In the genomic region with DNA sequence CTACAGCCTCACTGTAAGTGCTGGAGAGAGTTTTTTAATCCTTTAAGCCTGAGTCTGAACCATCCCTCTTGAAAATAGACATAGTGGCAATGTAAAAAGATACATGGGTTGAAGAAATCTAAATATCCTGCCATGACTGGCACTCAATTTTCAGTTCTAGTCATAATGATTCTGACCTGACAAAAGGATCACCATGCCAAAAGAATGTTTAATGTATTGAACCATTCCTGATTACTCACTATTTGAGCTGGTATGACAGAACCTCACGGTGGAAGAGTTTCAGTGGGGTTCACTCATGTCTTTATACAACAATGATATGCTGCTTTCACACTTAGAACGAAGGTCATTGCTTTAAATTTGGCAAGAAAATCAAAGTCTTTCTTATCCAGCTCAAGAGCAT, we compare ENCODE assay signal across 12 cellular contexts.
DNase-seq lines count a peak whose midpoint lies in the region; ATAC-seq, FAIRE-seq and TF ChIP-seq lines count a peak whose summit lies in the region.
"Had no signal": no experiment of that assay in that cellular context is flagged by ENCODE, and none has a peak within 500 bp of the region (broad histone marks: within the 10 kb centered on the region; RNA-seq: fewer than 3 reads in every experiment).

No MANE protein-coding gene starts in this region.

- TF ChIP-seq CTCF in right lobe of liver (IDR thresholded peaks at IDR 0.05) (no peak), HepG2 (CRISPR knock-in tag; IDR thresholded peaks at IDR 0.05) (no peak)
- TF ChIP-seq CTCF in activated CD8-positive, alpha-beta T cell treated with anti-CD3 and anti-CD28 coated beads for 36 hours (IDR thresholded peaks at IDR 0.05): no peak

- peak overlapping the region; percentile 93 for H3K27ac Mint-ChIP-seq in activated CD8-positive, alpha-beta T cell treated with anti-CD3 and anti-CD28 coated beads for 36 hours
- H3K27ac Mint-ChIP-seq in memory B cell: peak overlapping the region; percentile 76

- TF ChIP-seq POLR2A in right lobe of liver (IDR thresholded peaks at IDR 0.05) (no peak), HepG2 (IDR thresholded peaks at IDR 0.05; ENCODE audit: insufficient read depth in 1 of 2, low read depth in 2 of 2, low read length in 2 of 2) (no peak)

- H4K20me1 ChIP-seq in HepG2 (ENCODE audit: insufficient read depth, low read length): no peaks in the 10 kb centered on the region

- peaks cover 0 to 25% (median 11%) of the 10 kb centered on the region in 4 donors for H3K4me1 ChIP-seq in right lobe of liver
- peaks cover 19% of the 10 kb centered on the region for H3K4me1 ChIP-seq in HepG2 (ENCODE audit: insufficient read depth, low read length)

- TF ChIP-seq RAD21 in HepG2 (CRISPR knock-in tag; IDR thresholded peaks at IDR 0.05): no peak

- intact Hi-C loops in right lobe of liver (cut with DNase I): no loop called here
- intact Hi-C loops in HepG2 (cut with micrococcal nuclease; ENCODE audit: unreplicated experiment): no loop called here
- intact Hi-C loops in activated CD8-positive, alpha-beta T cell treated with anti-CD3 and anti-CD28 coated beads for 36 hours (cut with micrococcal nuclease): loop anchor here (2.0 to 5.0 kb wide), 3 partner anchors 33 to 159 kb away; no protein-coding TSS in a partner anchor

- peak; percentile 47 to 76 (median 60) for ATAC-seq in right lobe of liver
- ATAC-seq in HepG2: no peak
- peak; percentile 34 for ATAC-seq in activated CD8-positive, alpha-beta T cell treated with anti-CD3 and anti-CD28 coated beads for 36 hours
- ATAC-seq in memory B cell (ENCODE audit: low read depth): no peak

- H3K79me2 ChIP-seq in HepG2 (ENCODE audit: insufficient read depth, low read length): no peaks in the 10 kb centered on the region

- no peak overlapping the region for H3K9ac ChIP-seq in HepG2 (ENCODE audit: insufficient read depth, low read depth, low read length)

- peaks cover 33% of the 10 kb centered on the region for H3K36me3 Mint-ChIP-seq in activated CD8-positive, alpha-beta T cell treated with anti-CD3 and anti-CD28 coated beads for 36 hours (ENCODE audit: low read depth)
- peaks cover 2% of the 10 kb centered on the region for H3K36me3 Mint-ChIP-seq in memory B cell

- H3K9me3 Mint-ChIP-seq in activated CD8-positive, alpha-beta T cell treated with anti-CD3 and anti-CD28 coated beads for 36 hours: no peaks in the 10 kb centered on the region
- H3K9me3 Mint-ChIP-seq in memory B cell: no peaks in the 10 kb centered on the region

- in situ Hi-C loops in HepG2 (cut with HindIII; ENCODE audit: extremely low pct_ligation_motif_present, low pct_unique_long_range_greater_than_20kb): no loop called here
- in situ Hi-C loops in G401 (cut with HindIII; ENCODE audit: low sequenced_read_pairs): no loop called here

- no peak for DNase-seq in right lobe of liver
- no peak for DNase-seq in HepG2 (ENCODE audit: low spot score)
- DNase-seq in activated CD8-positive, alpha-beta T cell treated with anti-CD3 and anti-CD28 coated beads for 36 hours: peak; percentile 37
- no peak for DNase-seq in memory B cell (ENCODE audit: low spot score in 2 of 2)
- no peak for DNase-seq in activated effector memory CD4-positive, alpha-beta T cell treated with anti-CD3 and anti-CD28 coated beads, Interleukin-2, amount 50 U/mL, for 16 hours
- no peak for DNase-seq in G401 (ENCODE audit: low spot score)
- DNase-seq in DMS114 treated with DMSO at 0.1 percent for 48 hours (lab: John Stamatoyannopoulos, UW; ENCODE audit: unreplicated experiment): no peak
- DNase-seq in OCI-M2 (lab: John Stamatoyannopoulos, UW; ENCODE audit: unreplicated experiment): no peak
- DNase-seq: BE2C, NCI-H1048 had no signal

- H3K27me3 Mint-ChIP-seq in activated CD8-positive, alpha-beta T cell treated with anti-CD3 and anti-CD28 coated beads for 36 hours: no peaks in the 10 kb centered on the region
- H3K27me3 Mint-ChIP-seq in memory B cell: no peaks in the 10 kb centered on the region

- CTCF ChIA-PET in HepG2 (lab: Yijun Ruan, JAX; ENCODE audit: low intra/inter-chr PET ratio, low total read pairs): no interaction called here
- CTCF ChIA-PET in activated CD8-positive, alpha-beta T cell treated with anti-CD3 and anti-CD28 coated beads for 36 hours (lab: Charles Lee): interaction anchor here (1.7 to 2.8 kb wide), 2 partner anchors 31 to 159 kb away, joined by 4 to 10 read pairs; no protein-coding TSS in a partner anchor

- POLR2A ChIA-PET in HepG2 (lab: Yijun Ruan, JAX): no interaction called here
- POLR2A ChIA-PET in activated CD8-positive, alpha-beta T cell treated with anti-CD3 and anti-CD28 coated beads for 36 hours (lab: Charles Lee): interaction anchor here (1.2 to 3.8 kb wide), 6 partner anchors 9 to 62 kb away, joined by 3 to 15 read pairs (median 6); no protein-coding TSS in a partner anchor

- H3K27ac ChIP-seq in right lobe of liver (peak overlapping the region in 1 of 3 donors; percentile 2), HepG2 (ENCODE audit: extremely low read length, insufficient read depth, low read length) (no peak overlapping the region)

- H3K4me3 Mint-ChIP-seq in activated CD8-positive, alpha-beta T cell treated with anti-CD3 and anti-CD28 coated beads for 36 hours: peak overlapping the region; percentile 19
- no peak overlapping the region for H3K4me3 Mint-ChIP-seq in memory B cell

- H3K36me3 ChIP-seq in right lobe of liver (no peaks in the 10 kb centered on the region), HepG2 (replicated peaks in 1 of 2; ENCODE audit: control insufficient read depth in 1 of 2, insufficient read depth in 2 of 2, low read length in 2 of 2) (no peaks in the 10 kb centered on the region)
- H3K36me3 ChIP-seq: BE2C had no signal

- TF ChIP-seq EP300 in HepG2 (IDR thresholded peaks at IDR 0.05; ENCODE audit: low read depth in 2 of 2, low read length in 2 of 2): no peak
- no peak for TF ChIP-seq EP300 in HepG2 (CRISPR knock-in tag; IDR thresholded peaks at IDR 0.05; ENCODE audit: borderline replicate concordance)

- H3K4me2 ChIP-seq in HepG2 (ENCODE audit: low read depth, low read length): no peak overlapping the region

- no TSS peak for BruUV-seq in HepG2 (replicated peaks; lab: Mats Ljungman, UMichigan)

- no peak for FAIRE-seq in HepG2 (lab: Jason Lieb, UNC)
- FAIRE-seq: TTC549, urothelium cell line had no signal

- 11% methylated on average over 2 of the region's 2 CpGs for WGBS in right lobe of liver (ENCODE audit: insufficient coverage, low coverage, low lambda C conversion rate, missing lambda C conversion rate)
- WGBS in HepG2 (ENCODE audit: low lambda C conversion rate): 86% methylated on average over 2 of the region's 2 CpGs

- no peak overlapping the region for H2AFZ ChIP-seq in HepG2 (ENCODE audit: low read length)

- H3K4me3 ChIP-seq in right lobe of liver: no peak overlapping the region
- H3K4me3 ChIP-seq in HepG2 (replicated peaks in 1 of 3; ENCODE audit: insufficient read depth in 1 of 3, low read depth in 2 of 3, low read length in 3 of 3): no peak overlapping the region

- peaks cover 97% of the 10 kb centered on the region for H3K4me1 Mint-ChIP-seq in activated CD8-positive, alpha-beta T cell treated with anti-CD3 and anti-CD28 coated beads for 36 hours (ENCODE audit: low read depth)
- H3K4me1 Mint-ChIP-seq in memory B cell: peaks cover 61% of the 10 kb centered on the region

- H3K9me3 ChIP-seq in right lobe of liver (no peaks in the 10 kb centered on the region), HepG2 (ENCODE audit: low read length) (no peaks in the 10 kb centered on the region)
- H3K9me3 ChIP-seq: BE2C had no signal

- no peaks in the 10 kb centered on the region for H3K27me3 ChIP-seq in right lobe of liver
- H3K27me3 ChIP-seq in HepG2 (ENCODE audit: control insufficient read depth in 1 of 2, insufficient read depth in 2 of 2, low read length in 2 of 2): no peaks in the 10 kb centered on the region

TF ChIP-seq in HepG2, 621 proteins besides CTCF, POLR2A, EP300 and RAD21 (continues in another document):
- TF ChIP-seq RAD51 (IDR thresholded peaks at IDR 0.05; ENCODE audit: borderline replicate concordance): no peak
- TF ChIP-seq PAWR (CRISPR knock-in tag; IDR thresholded peaks at IDR 0.05; ENCODE audit: borderline replicate concordance): no peak
- no peak for TF ChIP-seq YEATS2 (CRISPR knock-in tag; IDR thresholded peaks at IDR 0.05; ENCODE audit: borderline replicate concordance)
- TF ChIP-seq NR2F2 (IDR thresholded peaks at IDR 0.05; ENCODE audit: borderline replicate concordance, low read depth): no peak
- TF ChIP-seq, protein P1, sequence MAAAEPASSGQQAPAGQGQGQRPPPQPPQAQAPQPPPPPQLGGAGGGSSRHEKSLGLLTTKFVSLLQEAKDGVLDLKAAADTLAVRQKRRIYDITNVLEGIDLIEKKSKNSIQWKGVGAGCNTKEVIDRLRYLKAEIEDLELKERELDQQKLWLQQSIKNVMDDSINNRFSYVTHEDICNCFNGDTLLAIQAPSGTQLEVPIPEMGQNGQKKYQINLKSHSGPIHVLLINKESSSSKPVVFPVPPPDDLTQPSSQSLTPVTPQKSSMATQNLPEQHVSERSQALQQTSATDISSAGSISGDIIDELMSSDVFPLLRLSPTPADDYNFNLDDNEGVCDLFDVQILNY (CRISPR knock-in tag; conservative IDR thresholded peaks at IDR 0.05): no peak
- no peak for TF ChIP-seq ZNF749 (CRISPR knock-in tag; IDR thresholded peaks at IDR 0.05; ENCODE audit: borderline replicate concordance)
- TF ChIP-seq ZNF367 (CRISPR knock-in tag; IDR thresholded peaks at IDR 0.05; ENCODE audit: borderline replicate concordance): no peak
- no peak for TF ChIP-seq CCDC6 (CRISPR knock-in tag; IDR thresholded peaks at IDR 0.05)
- TF ChIP-seq ZNF678 (CRISPR knock-in tag; IDR thresholded peaks at IDR 0.05): no peak
- TF ChIP-seq ZNF430 (CRISPR knock-in tag; IDR thresholded peaks at IDR 0.05): no peak
- TF ChIP-seq, protein P2, sequence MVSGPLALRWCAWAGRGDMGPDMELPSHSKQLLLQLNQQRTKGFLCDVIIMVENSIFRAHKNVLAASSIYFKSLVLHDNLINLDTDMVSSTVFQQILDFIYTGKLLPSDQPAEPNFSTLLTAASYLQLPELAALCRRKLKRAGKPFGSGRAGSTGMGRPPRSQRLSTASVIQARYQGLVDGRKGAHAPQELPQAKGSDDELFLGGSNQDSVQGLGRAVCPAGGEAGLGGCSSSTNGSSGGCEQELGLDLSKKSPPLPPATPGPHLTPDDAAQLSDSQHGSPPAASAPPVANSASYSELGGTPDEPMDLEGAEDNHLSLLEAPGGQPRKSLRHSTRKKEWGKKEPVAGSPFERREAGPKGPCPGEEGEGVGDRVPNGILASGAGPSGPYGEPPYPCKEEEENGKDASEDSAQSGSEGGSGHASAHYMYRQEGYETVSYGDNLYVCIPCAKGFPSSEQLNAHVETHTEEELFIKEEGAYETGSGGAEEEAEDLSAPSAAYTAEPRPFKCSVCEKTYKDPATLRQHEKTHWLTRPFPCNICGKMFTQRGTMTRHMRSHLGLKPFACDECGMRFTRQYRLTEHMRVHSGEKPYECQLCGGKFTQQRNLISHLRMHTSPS (CRISPR knock-in tag; IDR thresholded peaks at IDR 0.05; ENCODE audit: low read depth): no peak
- no peak for TF ChIP-seq SIN3B (IDR thresholded peaks at IDR 0.05; ENCODE audit: low read length)
- TF ChIP-seq ZNF670 (CRISPR knock-in tag; IDR thresholded peaks at IDR 0.05; ENCODE audit: borderline replicate concordance): no peak
- no peak for TF ChIP-seq TEAD2 (CRISPR knock-in tag; IDR thresholded peaks at IDR 0.05)
- no peak for TF ChIP-seq SAP130 (CRISPR knock-in tag; IDR thresholded peaks at IDR 0.05; ENCODE audit: low read depth)

Comparison
In these comparisons a context has a peak if more than half of its experiments do, and no peak if none do; other contexts are left out.
1. ATAC-seq: peak in right lobe of liver (4 of 4) and activated CD8-positive, alpha-beta T cell treated with anti-CD3 and anti-CD28 coated beads for 36 hours (single experiment); none in HepG2 (single experiment) and memory B cell (single experiment).